ENCODE assay signal across 15 cellular contexts in genomic region chr2:85468096-85468703, GRCh38. TPM values are rescaled to one million over a fixed set of nuclear protein-coding genes. Genes with fewer than 3 reads are reported as not detected.
DNase-seq lines count a peak whose midpoint lies in the region; TF ChIP-seq lines count a peak whose summit lies in the region.
"Had no signal": no experiment of that assay in that cellular context is flagged by ENCODE, and none has a peak within 500 bp of the region (broad histone marks: within the 10 kb centered on the region; RNA-seq: fewer than 3 reads in every experiment).

No MANE protein-coding gene starts in this region.

- no peak overlapping the region for H3K14ac ChIP-seq in mesenchymal stem cell (ENCODE audit: low read length in 2 of 2)

- H4K91ac ChIP-seq in mesenchymal stem cell (ENCODE audit: low read length), result no peak overlapping the region

- DNase-seq in NCI-H82 (lab: John Stamatoyannopoulos, UW), result peak; percentile 27
- no peak for DNase-seq in NCI-H82 treated with DMSO at 0.1 percent for 48 hours (lab: John Stamatoyannopoulos, UW; ENCODE audit: unreplicated experiment)
- DNase-seq in chondrocyte (ENCODE audit: low spot score), result no peak
- no peak for DNase-seq in mesenchymal stem cell
- DNase-seq in type B pancreatic cell (ENCODE audit: extremely low spot score, unreplicated experiment), result no peak
- DNase-seq in activated naive CD4-positive, alpha-beta T cell (lab: John Stamatoyannopoulos, UW), result no peak
- DNase-seq in GDM1 (lab: John Stamatoyannopoulos, UW), result no peak
- no peak for DNase-seq in activated CD4-positive, alpha-beta T cell treated with anti-CD3 and anti-CD28 coated beads, Interleukin-2, amount 50 U/mL, for 48 hours
- DNase-seq: glutamatergic neuron; NCI-H2081 treated with DMSO at 0.1 percent for 48 hours; NK-92 treated with Interleukin-12 subunit alpha and Interleukin-12 subunit beta, amount 100 ng/mL, for 24 hours; stimulated activated naive B cell treated with anti-CD40 and anti-IgM and Interleukin-4, amounts not matched to agents 10 μg/mL and 1 μg/mL and 100 μg/mL, for 72 hours had no signal

- H3K4me1 Mint-ChIP-seq in chondrocyte (ENCODE audit: low read depth) (peaks cover 14% of the 10 kb centered on the region), type B pancreatic cell (ENCODE audit: unreplicated experiment) (peaks cover 14% of the 10 kb centered on the region)

- H3K27ac Mint-ChIP-seq in chondrocyte (ENCODE audit: unreplicated experiment) (peak overlapping the region; percentile 17), type B pancreatic cell (peak overlapping the region; percentile 56)
- H3K27ac Mint-ChIP-seq: natural killer cell treated with Interleukin-12 subunit alpha and Interleukin-12 subunit beta and Interleukin-15 and Interleukin-18, amount 100 ng/mL, for 72 hours had no signal

- H3K27me3 ChIP-seq in mesenchymal stem cell (ENCODE audit: control insufficient read depth in 1 of 2, insufficient read depth in 1 of 2, low read length in 2 of 2), result no peaks in the 10 kb centered on the region

- no peak overlapping the region for H2AFZ ChIP-seq in mesenchymal stem cell (ENCODE audit: low read depth, low read length)

- no peak overlapping the region for H2BK120ac ChIP-seq in mesenchymal stem cell (ENCODE audit: low read depth, low read length)

- H4K8ac ChIP-seq in mesenchymal stem cell (ENCODE audit: low read length), result peak overlapping the region; percentile 24

- H3K79me1 ChIP-seq in mesenchymal stem cell (replicated peaks; ENCODE audit: low read length, poor library complexity, severe bottlenecking), result no peaks in the 10 kb centered on the region

- TF ChIP-seq CTCF in chondrocyte (IDR thresholded peaks at IDR 0.05), result no peak
- no peak for TF ChIP-seq CTCF in type B pancreatic cell (conservative IDR thresholded peaks at IDR 0.05)

- peak overlapping the region; percentile 39 for H2AK5ac ChIP-seq in mesenchymal stem cell (ENCODE audit: low read length, severe bottlenecking)

- H2BK5ac ChIP-seq in mesenchymal stem cell (ENCODE audit: low read depth, low read length, poor library complexity, severe bottlenecking), result peak overlapping the region; percentile 32

- no peak overlapping the region for H3K4me3 ChIP-seq in mesenchymal stem cell (ENCODE audit: insufficient read depth in 1 of 2, low read depth in 1 of 2, low read length in 2 of 2)

- H3K4ac ChIP-seq in mesenchymal stem cell (ENCODE audit: low read depth in 1 of 2, low read length in 2 of 2), result no peak overlapping the region

- no peak overlapping the region for H3K18ac ChIP-seq in mesenchymal stem cell (ENCODE audit: low read depth in 1 of 2, low read length in 2 of 2)

- H2BK15ac ChIP-seq in mesenchymal stem cell (ENCODE audit: low read depth, poor library complexity, severe bottlenecking), result no peak overlapping the region

- H3K9ac ChIP-seq in mesenchymal stem cell (ENCODE audit: low read length), result no peak overlapping the region

- H3K4me3 Mint-ChIP-seq in chondrocyte (ENCODE audit: unreplicated experiment), result no peak overlapping the region
- H3K4me3 Mint-ChIP-seq in type B pancreatic cell, result peak overlapping the region; percentile 30
- H3K4me3 Mint-ChIP-seq: natural killer cell treated with Interleukin-12 subunit alpha and Interleukin-12 subunit beta and Interleukin-15 and Interleukin-18, amount 100 ng/mL, for 72 hours; stimulated activated naive B cell treated with anti-CD40 and anti-IgM and Interleukin-4, amounts not matched to agents 10 μg/mL and 1 μg/mL and 100 μg/mL, for 72 hours had no signal

- H3K9me3 ChIP-seq in mesenchymal stem cell (ENCODE audit: control insufficient read depth, low read length), result no peaks in the 10 kb centered on the region

- H3K27ac ChIP-seq in mesenchymal stem cell (ENCODE audit: low read length, poor library complexity, severe bottlenecking), result peak overlapping the region; percentile 87

- H3K36me3 Mint-ChIP-seq in chondrocyte (ENCODE audit: low read depth), result no peaks in the 10 kb centered on the region
- H3K36me3 Mint-ChIP-seq in type B pancreatic cell, result no peaks in the 10 kb centered on the region
- H3K36me3 Mint-ChIP-seq: natural killer cell treated with Interleukin-12 subunit alpha and Interleukin-12 subunit beta and Interleukin-15 and Interleukin-18, amount 100 ng/mL, for 72 hours; stimulated activated naive B cell treated with anti-CD40 and anti-IgM and Interleukin-4, amounts not matched to agents 10 μg/mL and 1 μg/mL and 100 μg/mL, for 72 hours had no signal

- H3K27me3 Mint-ChIP-seq in chondrocyte (ENCODE audit: low read depth) (no peaks in the 10 kb centered on the region), type B pancreatic cell (no peaks in the 10 kb centered on the region)
- H3K27me3 Mint-ChIP-seq: natural killer cell treated with Interleukin-12 subunit alpha and Interleukin-12 subunit beta and Interleukin-15 and Interleukin-18, amount 100 ng/mL, for 72 hours; stimulated activated naive B cell treated with anti-CD40 and anti-IgM and Interleukin-4, amounts not matched to agents 10 μg/mL and 1 μg/mL and 100 μg/mL, for 72 hours had no signal

- peaks cover 14% of the 10 kb centered on the region for H3K4me1 ChIP-seq in mesenchymal stem cell (ENCODE audit: control insufficient read depth, insufficient read depth, low read depth, low read length)

- H3K23ac ChIP-seq in mesenchymal stem cell (ENCODE audit: low read length in 2 of 2), result no peak overlapping the region

- no peak overlapping the region for H3K4me2 ChIP-seq in mesenchymal stem cell (ENCODE audit: low read length, poor library complexity, severe bottlenecking)

- H3K36me3 ChIP-seq in mesenchymal stem cell (ENCODE audit: control insufficient read depth in 1 of 2, insufficient read depth in 2 of 2, low read depth in 1 of 2, low read length in 2 of 2), result no peaks in the 10 kb centered on the region

- WGBS in mesenchymal stem cell, result 83% methylated on average over 7 of the region's 8 CpGs

- no peak overlapping the region for H2BK12ac ChIP-seq in mesenchymal stem cell (ENCODE audit: low read length in 2 of 2)

- H3K9me3 Mint-ChIP-seq in chondrocyte (ENCODE audit: low read depth) (no peaks in the 10 kb centered on the region), type B pancreatic cell (no peaks in the 10 kb centered on the region)
- H3K9me3 Mint-ChIP-seq: natural killer cell treated with Interleukin-12 subunit alpha and Interleukin-12 subunit beta and Interleukin-15 and Interleukin-18, amount 100 ng/mL, for 72 hours; stimulated activated naive B cell treated with anti-CD40 and anti-IgM and Interleukin-4, amounts not matched to agents 10 μg/mL and 1 μg/mL and 100 μg/mL, for 72 hours had no signal

RNA-seq across cellular contexts. Expression of gene SH2D6, which starts 49.7 kb away (rescaled TPM):
- total RNA-seq in chondrocyte (0.47 TPM in 1 of 3 replicates, not detected in the others), type B pancreatic cell (ENCODE audit: low replicate concordance) (0.97 TPM in 1 of 2 replicates, not detected in the other)
- polyA plus RNA-seq in mesenchymal stem cell (2013, experiment 1 of 2), result not detected
- 0.14 TPM for polyA plus RNA-seq in mesenchymal stem cell (2013, experiment 2 of 2)
- total RNA-seq: H4, M059J had no signal

RNA-seq across cellular contexts. Expression of gene CAPG, which starts 58.0 kb away (rescaled TPM):
- total RNA-seq in chondrocyte, result 40.5 to 77.6 TPM (median 76.5 TPM) in 3 replicates
- 109 TPM for polyA plus RNA-seq in mesenchymal stem cell (2013, experiment 1 of 2)
- polyA plus RNA-seq in mesenchymal stem cell (2013, experiment 2 of 2), result 105 TPM
- total RNA-seq in type B pancreatic cell (ENCODE audit: low replicate concordance), result 61.1 and 195 TPM in 2 replicates
